Comparison of ENCODE assay signal across 2 cellular contexts in genomic region chr11:34499719-34500505, GRCh38.
TF ChIP-seq lines count a peak whose summit lies in the region.

No MANE protein-coding gene starts in this region.

TF ChIP-seq in HepG2, 621 proteins besides CTCF, POLR2A, EP300 and RAD21:
- TF ChIP-seq HINFP (CRISPR knock-in tag; IDR thresholded peaks at IDR 0.05; ENCODE audit: low read depth): no peak
- no peak for TF ChIP-seq RAD51 (IDR thresholded peaks at IDR 0.05; ENCODE audit: borderline replicate concordance)
- TF ChIP-seq CENPX (CRISPR knock-in tag; IDR thresholded peaks at IDR 0.05): no peak
- peak; percentile 44; the same call in 1 of the 2 replicates for TF ChIP-seq ZNF768 (CRISPR knock-in tag; IDR thresholded peaks at IDR 0.05)
- no peak for TF ChIP-seq NFKB2 (CRISPR knock-in tag; IDR thresholded peaks at IDR 0.05; ENCODE audit: borderline replicate concordance)

TF ChIP-seq in K562, 482 proteins besides CTCF, POLR2A, EP300 and RAD21:
- no peak for TF ChIP-seq GATAD2B (IDR thresholded peaks at IDR 0.05; ENCODE audit: borderline replicate concordance)
- TF ChIP-seq ZFP36 (IDR thresholded peaks at IDR 0.05; ENCODE audit: low read depth, low read length, partially characterized antibody): peak; percentile 60
- peak; percentile 72 for TF ChIP-seq RBM25 (IDR thresholded peaks at IDR 0.05; ENCODE audit: low read depth, low read length, severe bottlenecking)
- TF ChIP-seq SIN3B (IDR thresholded peaks at IDR 0.05; ENCODE audit: low read depth): no peak
- peak; percentile 28; the same call in 1 of the 2 replicates for TF ChIP-seq BCOR (IDR thresholded peaks at IDR 0.05)
